8 cellular contexts compared by ENCODE assay signal in genomic region chr1:236096660-236097482, GRCh38. TPM values are rescaled to one million over a fixed set of nuclear protein-coding genes. Genes with fewer than 3 reads are reported as not detected.
DNase-seq lines count a peak whose midpoint lies in the region; TF ChIP-seq lines count a peak whose summit lies in the region.
"Not testable (repeated sequence)": the region's sequence is repeated elsewhere in the genome, so short reads cannot be mapped to it uniquely, and the experiment has no call there.

No MANE protein-coding gene starts in this region.

- not testable (repeated sequence) for H3K4me1 Mint-ChIP-seq in activated naive CD4-positive, alpha-beta T cell treated with anti-CD3 and anti-CD28 coated beads, Interleukin-2, amount 50 U/mL, for 24 hours

- 59% methylated on average over 15 of the region's 15 CpGs for WGBS in esophagus muscularis mucosa
- WGBS in mesodermal cell (ENCODE audit: insufficient coverage in 2 of 2), 2 experiments, result 63 to 77% methylated on average over 6 to 13 of the region's 15 CpGs

- TF ChIP-seq POLR2A in esophagus muscularis mucosa (IDR thresholded peaks at IDR 0.05; ENCODE audit: low read depth), result not testable (repeated sequence)

- peaks cover 17% of the 10 kb centered on the region; the same call in 1 of the 2 replicates for H3K27me3 ChIP-seq in ACC112 (ENCODE audit: insufficient read depth, low read length)
- H3K27me3 ChIP-seq in esophagus muscularis mucosa, result not testable (repeated sequence)

- H3K4me3 ChIP-seq in ACC112 (ENCODE audit: low read depth, low read length); esophagus muscularis mucosa; mesodermal cell (ENCODE audit: extremely low read depth, insufficient read depth, low read length, poor library complexity, severe bottlenecking): not testable (repeated sequence)

- DNase-seq in H4 (ENCODE audit: low spot score) (peak; percentile 79), NCI-H2171 treated with DMSO at 0.1 percent for 48 hours (lab: John Stamatoyannopoulos, UW) (peak; percentile 37), UCSD-AML1 (lab: John Stamatoyannopoulos, UW; ENCODE audit: unreplicated experiment) (peak; percentile 38), esophagus muscularis mucosa (ENCODE audit: extremely low spot score) (peak; percentile 94)
- peak; percentile 65 to 72 for DNase-seq in stimulated activated CD4-positive, alpha-beta T cell treated with anti-CD3 and anti-CD28 coated beads, Interleukin-2, amount 100 ng/mL, for 48 hours

- H2AFZ ChIP-seq in ACC112 (ENCODE audit: low read length, unreplicated experiment), result not testable (repeated sequence)

- not testable (repeated sequence) for H3K9me3 ChIP-seq in esophagus muscularis mucosa
- peaks cover 23% of the 10 kb centered on the region for H3K9me3 ChIP-seq in mesodermal cell (ENCODE audit: control insufficient read depth, low read length)

- not testable (repeated sequence) for H3K9me3 Mint-ChIP-seq in activated naive CD4-positive, alpha-beta T cell treated with anti-CD3 and anti-CD28 coated beads, Interleukin-2, amount 50 U/mL, for 24 hours

- TF ChIP-seq CTCF in esophagus muscularis mucosa (IDR thresholded peaks at IDR 0.05), result not testable (repeated sequence)

- intact Hi-C loops in esophagus muscularis mucosa (cut with DNase I), result not testable (repeated sequence)

- H3K27ac Mint-ChIP-seq in activated naive CD4-positive, alpha-beta T cell treated with anti-CD3 and anti-CD28 coated beads, Interleukin-2, amount 50 U/mL, for 24 hours, result peak overlapping the region; percentile 98

- H3K27ac ChIP-seq in ACC112 (ENCODE audit: low read depth, low read length) (peak overlapping the region; percentile 32), esophagus muscularis mucosa (replicated peaks in 1 of 4) (peak overlapping the region; percentile 32 to 64 (median 52)), mesodermal cell (ENCODE audit: low read depth, low read length, severe bottlenecking) (peak overlapping the region; percentile 64)

- not testable (repeated sequence) for H3K4me1 ChIP-seq in ACC112 (ENCODE audit: control insufficient read depth, insufficient read depth, low read length, unreplicated experiment); esophagus muscularis mucosa; mesodermal cell (ENCODE audit: control insufficient read depth, insufficient read depth, low read length, poor library complexity, severe bottlenecking)

- not testable (repeated sequence) for H3K36me3 ChIP-seq in ACC112 (ENCODE audit: insufficient read depth, low read length); esophagus muscularis mucosa; mesodermal cell (ENCODE audit: control insufficient read depth, insufficient read depth, low read length)

- not testable (repeated sequence) for H3K4me3 Mint-ChIP-seq in activated naive CD4-positive, alpha-beta T cell treated with anti-CD3 and anti-CD28 coated beads, Interleukin-2, amount 50 U/mL, for 24 hours

- not testable (repeated sequence) for H3K79me2 ChIP-seq in ACC112 (ENCODE audit: control insufficient read depth, insufficient read depth, low read length, unreplicated experiment)

- not testable (repeated sequence) for H3K36me3 Mint-ChIP-seq in activated naive CD4-positive, alpha-beta T cell treated with anti-CD3 and anti-CD28 coated beads, Interleukin-2, amount 50 U/mL, for 24 hours

- not testable (repeated sequence) for H3K27me3 Mint-ChIP-seq in activated naive CD4-positive, alpha-beta T cell treated with anti-CD3 and anti-CD28 coated beads, Interleukin-2, amount 50 U/mL, for 24 hours

- TF ChIP-seq EP300 in esophagus muscularis mucosa (IDR thresholded peaks at IDR 0.05), result not testable (repeated sequence)

RNA-seq across cellular contexts. Expression of gene NID1, which starts 32.0 kb away (rescaled TPM):
- 14.0 and 19.2 TPM in 2 replicates for total RNA-seq in H4 (2014; rRNA removed; shearing (Covaris generic))
- 100 to 1,000 TPM; 187 to 390 (median 287) TPM for total RNA-seq in esophagus muscularis mucosa
- 174 TPM for polyA plus RNA-seq in mesodermal cell (2013, experiment 1 of 2)
- 156 TPM for polyA plus RNA-seq in mesodermal cell (2013, experiment 2 of 2)

RNA-seq across cellular contexts. Expression of gene GPR137B, which starts 45.5 kb away (rescaled TPM):
- total RNA-seq in H4 (2014; rRNA removed; shearing (Covaris generic)), result 7.9 and 11.4 TPM in 2 replicates
- 10 to 100 TPM; 14.5 to 21.3 (median 15.7) TPM for total RNA-seq in esophagus muscularis mucosa
- 13.0 TPM for polyA plus RNA-seq in mesodermal cell (2013, experiment 1 of 2)
- polyA plus RNA-seq in mesodermal cell (2013, experiment 2 of 2), result 12.6 TPM

Comparison
In these comparisons a context has a peak if more than half of its experiments do, and no peak if none do; other contexts are left out.
1. DNase-seq: peak in every context shown above with its lines; median percentile 94 in esophagus muscularis mucosa; 79 in H4; 68 in stimulated activated CD4-positive, alpha-beta T cell treated with anti-CD3 and anti-CD28 coated beads, Interleukin-2, amount 100 ng/mL, for 48 hours; 38 in UCSD-AML1; 37 in NCI-H2171 treated with DMSO at 0.1 percent for 48 hours.